23 cellular contexts compared by ENCODE assay signal in the genomic region with DNA sequence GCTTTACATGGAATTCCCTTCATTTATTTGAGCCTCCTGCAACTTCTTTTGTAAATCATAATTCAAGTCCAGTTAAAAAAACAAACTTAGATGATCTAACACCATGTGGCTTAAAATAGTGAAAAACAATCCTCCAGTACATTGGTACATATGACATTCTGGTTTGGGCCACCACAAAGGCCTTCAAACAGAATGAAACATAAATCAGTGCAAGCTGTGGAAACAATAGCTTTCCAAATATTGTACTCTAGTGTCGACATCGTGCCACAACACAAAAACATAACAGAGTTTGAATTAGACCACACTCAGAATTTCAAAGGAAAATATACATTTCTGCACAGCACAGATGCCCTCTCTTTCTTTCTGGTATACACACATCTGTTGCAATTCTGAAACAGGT.
DNase-seq lines count a peak whose midpoint lies in the region; ATAC-seq and TF ChIP-seq lines count a peak whose summit lies in the region.
"Had no signal": no experiment of that assay in that cellular context is flagged by ENCODE, and none has a peak within 500 bp of the region (broad histone marks: within the 10 kb centered on the region; RNA-seq: fewer than 3 reads in every experiment).

No MANE protein-coding gene starts in this region.

- no peak overlapping the region for H3K4me3 Mint-ChIP-seq in HFFc6
- H3K4me3 Mint-ChIP-seq: CD4-positive, alpha-beta T cell; GM23338 had no signal

- no peaks in the 10 kb centered on the region for H3K27me3 ChIP-seq in ACC112 (ENCODE audit: insufficient read depth, low read length)
- H3K27me3 ChIP-seq: BLaER1, SJCRH30 had no signal

- H3K27ac ChIP-seq in ACC112 (ENCODE audit: low read depth, low read length): no peak overlapping the region
- H3K27ac ChIP-seq: BLaER1, KMS-11, SJCRH30 had no signal

- no peaks in the 10 kb centered on the region for H3K4me1 ChIP-seq in ACC112 (ENCODE audit: control insufficient read depth, insufficient read depth, low read length, unreplicated experiment)
- H3K4me1 ChIP-seq: BLaER1, SJCRH30 had no signal

- H3K27me3 Mint-ChIP-seq in HFFc6 (ENCODE audit: insufficient read depth): no peaks in the 10 kb centered on the region
- H3K27me3 Mint-ChIP-seq: CD4-positive, alpha-beta T cell had no signal

- peaks cover 11% of the 10 kb centered on the region; the same call in 1 of the 2 replicates for H3K4me1 Mint-ChIP-seq in HFFc6 (ENCODE audit: low read depth)
- H3K4me1 Mint-ChIP-seq: GM23338 had no signal

- DNase-seq in GM04503 (ENCODE audit: low read depth): peak; percentile 6
- DNase-seq in brain pericyte (ENCODE audit: low read depth, low spot score): peak; percentile 80
- peak; percentile 81 for DNase-seq in fibroblast of peridontal ligament (ENCODE audit: extremely low read depth)
- DNase-seq in left lobe of liver (ENCODE audit: low spot score): no peak
- no peak for DNase-seq in NCI-H446 (lab: John Stamatoyannopoulos, UW)
- no peak for DNase-seq in stimulated activated CD4-positive, alpha-beta T cell treated with anti-CD3 and anti-CD28 coated beads, Interleukin-12 subunit alpha, Interleukin-12 subunit beta, amount 100 ng/mL, for 4 hours
- no peak for DNase-seq in HFFc6
- DNase-seq: 8988T; CD4-positive, alpha-beta T cell; COR-L47; DMS79; HCEC 1CT; NCI-H1092 treated with DMSO at 0.1 percent for 48 hours; NCI-H146; NCI-H2029; NCI-H446 treated with DMSO at 0.1 percent for 48 hours; NCI-H526 treated with DMSO at 0.1 percent for 48 hours; OCI-M1; SJCRH30 had no signal

- no peaks in the 10 kb centered on the region for H3K9me3 Mint-ChIP-seq in HFFc6
- H3K9me3 Mint-ChIP-seq: CD4-positive, alpha-beta T cell; GM23338 had no signal

- H3K36me3 ChIP-seq in ACC112 (ENCODE audit: insufficient read depth, low read length): no peaks in the 10 kb centered on the region
- H3K36me3 ChIP-seq: BLaER1, SJCRH30 had no signal

- no peaks in the 10 kb centered on the region for H3K36me3 Mint-ChIP-seq in HFFc6 (ENCODE audit: low read depth)

- no peaks in the 10 kb centered on the region for H3K79me2 ChIP-seq in ACC112 (ENCODE audit: control insufficient read depth, insufficient read depth, low read length, unreplicated experiment)

- no peak overlapping the region for H3K4me3 ChIP-seq in ACC112 (ENCODE audit: low read depth, low read length)
- H3K4me3 ChIP-seq: BLaER1, GM23338, SJCRH30 had no signal

- TF ChIP-seq CTCF in HFFc6 (IDR thresholded peaks at IDR 0.05): no peak

- peak overlapping the region; percentile 25 for H2AFZ ChIP-seq in ACC112 (ENCODE audit: low read length, unreplicated experiment)

- ATAC-seq in left lobe of liver: no peak
- ATAC-seq: GM23338 had no signal

- H3K27ac Mint-ChIP-seq in HFFc6: no peak overlapping the region
- H3K27ac Mint-ChIP-seq: CD4-positive, alpha-beta T cell; GM23338 had no signal

Comparison
In these comparisons a context has a peak if more than half of its experiments do, and no peak if none do; other contexts are left out.
1. DNase-seq: peak in GM04503 (single experiment), brain pericyte (single experiment) and fibroblast of peridontal ligament (single experiment); none in left lobe of liver (single experiment), NCI-H446 (0 of 2), stimulated activated CD4-positive, alpha-beta T cell treated with anti-CD3 and anti-CD28 coated beads, Interleukin-12 subunit alpha, Interleukin-12 subunit beta, amount 100 ng/mL, for 4 hours (single experiment) and HFFc6 (single experiment).